ENCODE assay signal across 27 cellular contexts in the genomic region with DNA sequence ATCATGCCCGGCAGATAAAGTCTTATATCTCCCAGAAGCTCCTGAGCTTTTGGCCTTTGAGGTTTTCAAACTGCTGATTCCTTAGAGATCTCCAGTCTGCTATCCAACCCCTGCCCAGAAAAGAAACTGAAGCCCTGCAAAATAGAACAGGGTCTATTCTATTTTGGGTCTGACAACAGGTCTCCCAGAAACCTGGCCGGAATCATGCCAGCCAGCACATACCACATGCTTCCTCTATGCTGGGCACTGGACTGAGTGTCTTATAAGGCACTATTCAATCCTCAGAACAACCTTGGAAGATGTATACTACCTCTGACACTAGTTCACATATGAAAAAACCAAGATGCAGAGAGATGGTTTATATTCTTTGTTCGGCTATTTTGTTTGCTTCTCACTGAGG.
"Had no signal": no experiment of that assay in that cellular context is flagged by ENCODE, and none has a peak within 500 bp of the region (broad histone marks: within the 10 kb centered on the region; RNA-seq: fewer than 3 reads in every experiment).

No MANE protein-coding gene starts in this region.

- H3K9me3 ChIP-seq: gastroesophageal sphincter, heart left ventricle, left lung, mucosa of descending colon, pancreas, right lobe of liver, suprapubic skin, transverse colon, upper lobe of right lung, uterus had no signal

- ATAC-seq: esophagus mucosa; gastroesophageal sphincter; heart left ventricle; left cardiac atrium; left lung; mucosa of descending colon; pancreas; stimulated activated naive CD8-positive, alpha-beta T cell treated with anti-CD3 and anti-CD28 coated beads, Interleukin-15, amount 100 ng/mL, for 72 hours; upper lobe of right lung had no signal

- H3K4me3 ChIP-seq: dorsolateral prefrontal cortex, gastroesophageal sphincter, heart left ventricle, hepatocyte, left lung, mucosa of descending colon, pancreas, right lobe of liver, suprapubic skin, transverse colon, upper lobe of right lung, uterus had no signal

- H3K4me1 ChIP-seq: gastroesophageal sphincter, heart left ventricle, left lung, pancreas, right lobe of liver, suprapubic skin, transverse colon, upper lobe of right lung, uterus had no signal

- H3K27me3 Mint-ChIP-seq: naive B cell; stimulated activated naive CD8-positive, alpha-beta T cell treated with anti-CD3 and anti-CD28 coated beads, Interleukin-15, amount 100 ng/mL, for 72 hours had no signal

- H3K4me2 ChIP-seq: hepatocyte had no signal

- H2AFZ ChIP-seq: hepatocyte had no signal

- DNase-seq: effector CD4-positive, alpha-beta T cell; foreskin fibroblast; heart left ventricle; left cardiac atrium; mesenchymal stem cell; mucosa of descending colon; naive B cell; occipital lobe; pancreas; right lobe of liver; small intestine; stimulated activated CD4-positive, alpha-beta T cell treated with anti-CD3 and anti-CD28 coated beads, Interleukin-15, amount 100 ng/mL, for 24 hours; stimulated activated CD4-positive, alpha-beta T cell treated with anti-CD3 and anti-CD28 coated beads, Interleukin-2, amount 100 ng/mL, for 48 hours; stimulated activated naive CD4-positive, alpha-beta T cell; stimulated activated naive CD8-positive, alpha-beta T cell treated with anti-CD3 and anti-CD28 coated beads, Interleukin-15, amount 100 ng/mL, for 72 hours; transverse colon; upper lobe of right lung; uterus had no signal

- H3K36me3 ChIP-seq: pancreas, uterus had no signal

- H3K79me2 ChIP-seq: hepatocyte had no signal

- H3K27ac Mint-ChIP-seq: mesothelial cell of epicardium; nephron; stimulated activated naive CD8-positive, alpha-beta T cell treated with anti-CD3 and anti-CD28 coated beads, Interleukin-15, amount 100 ng/mL, for 72 hours had no signal

- H3K4me3 Mint-ChIP-seq: mesothelial cell of epicardium; naive B cell; nephron; stimulated activated naive CD8-positive, alpha-beta T cell treated with anti-CD3 and anti-CD28 coated beads, Interleukin-15, amount 100 ng/mL, for 72 hours had no signal

- H3K27ac ChIP-seq: epithelial cell of prostate, gastroesophageal sphincter, heart left ventricle, hepatocyte, left lung, pancreas, right lobe of liver, suprapubic skin, transverse colon, upper lobe of right lung, uterus had no signal

- H3K9me3 Mint-ChIP-seq: mesothelial cell of epicardium; naive B cell; nephron; stimulated activated naive CD8-positive, alpha-beta T cell treated with anti-CD3 and anti-CD28 coated beads, Interleukin-15, amount 100 ng/mL, for 72 hours had no signal

- H3K27me3 ChIP-seq: dorsolateral prefrontal cortex, gastroesophageal sphincter, heart left ventricle, hepatocyte, left lung, pancreas, right lobe of liver, suprapubic skin, transverse colon, upper lobe of right lung, uterus had no signal

- H3K4me1 Mint-ChIP-seq: mesothelial cell of epicardium; nephron; stimulated activated naive CD8-positive, alpha-beta T cell treated with anti-CD3 and anti-CD28 coated beads, Interleukin-15, amount 100 ng/mL, for 72 hours had no signal
